18 cellular contexts compared by ENCODE assay signal in the genomic region with DNA sequence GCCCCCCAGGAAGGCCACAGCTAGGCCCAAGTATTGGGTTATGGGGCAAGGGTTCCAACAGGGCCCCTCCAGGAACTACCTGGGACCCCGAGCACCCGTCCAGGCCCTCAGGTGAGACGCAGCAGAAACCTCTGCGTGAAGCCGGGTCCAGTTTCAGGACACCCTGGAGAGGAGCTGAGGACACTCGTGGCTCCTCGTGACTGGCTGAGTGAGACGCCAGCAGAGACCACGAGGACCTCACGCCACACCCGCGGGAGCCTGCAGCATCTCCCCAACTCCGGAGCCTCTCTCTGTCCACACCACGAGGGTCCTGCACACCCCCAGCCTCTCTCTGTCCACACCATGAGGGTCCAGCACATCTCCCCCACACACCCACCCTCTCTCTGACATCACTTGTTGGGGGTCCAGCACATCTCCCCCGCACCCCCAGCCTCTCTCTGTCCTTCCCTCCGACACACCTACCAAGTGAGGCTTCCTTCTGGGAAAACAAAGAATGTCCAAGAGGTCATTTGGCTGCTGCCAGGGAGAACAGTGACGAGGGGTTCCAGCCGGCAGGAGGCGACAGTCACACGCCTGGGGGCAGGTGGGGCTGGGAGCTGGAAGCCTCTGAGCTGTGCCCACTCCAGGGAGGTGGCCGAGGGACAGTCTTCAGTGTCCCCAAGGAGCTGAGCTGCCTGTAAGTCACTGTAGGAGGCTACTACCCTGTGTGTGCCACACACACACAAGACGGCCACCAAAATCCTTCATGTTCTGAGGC. TPM values are rescaled to one million over a fixed set of nuclear protein-coding genes. Genes with fewer than 3 reads are reported as not detected.
A peak's percentile ranks its signal among the peaks of the same experiment; 100 is the strongest.
DNase-seq lines count a peak whose midpoint lies in the region; ATAC-seq and TF ChIP-seq lines count a peak whose summit lies in the region.
"Had no signal": no experiment of that assay in that cellular context is flagged by ENCODE, and none has a peak within 500 bp of the region (broad histone marks: within the 10 kb centered on the region; RNA-seq: fewer than 3 reads in every experiment).

No MANE protein-coding gene starts in this region.

- H4K8ac ChIP-seq in neuronal stem cell (ENCODE audit: low read depth, low read length), result no peak overlapping the region

- peak overlapping the region; percentile 51 for H3K9ac ChIP-seq in neuronal stem cell (ENCODE audit: low read depth, low read length, poor library complexity)
- H3K9ac ChIP-seq: BLaER1 had no signal

- H3K79me1 ChIP-seq in neuronal stem cell (ENCODE audit: low read depth, low read length), result peaks cover 2% of the 10 kb centered on the region

- H3K27ac ChIP-seq in neuronal stem cell (replicated peaks; ENCODE audit: low read length), result no peak overlapping the region
- H3K27ac ChIP-seq in upper lobe of right lung, result no peak overlapping the region
- H3K27ac ChIP-seq: BLaER1, PC-9, SJSA1 had no signal

- no peak overlapping the region for H2BK120ac ChIP-seq in neuronal stem cell (ENCODE audit: low read depth, low read length)

- H2BK15ac ChIP-seq in neuronal stem cell (ENCODE audit: low read length), result no peak overlapping the region

- H2BK5ac ChIP-seq in neuronal stem cell (ENCODE audit: low read length), result no peak overlapping the region

- H3K18ac ChIP-seq in neuronal stem cell (ENCODE audit: low read length), result peak overlapping the region; percentile 33

- DNase-seq in activated effector memory CD4-positive, alpha-beta T cell treated with anti-CD3 and anti-CD28 coated beads, Interleukin-2, amount 50 U/mL, for 16 hours, result peak; percentile 33
- DNase-seq in activated effector memory CD4-positive, alpha-beta T cell treated with Interleukin-2 at 50 U/mL for 16 hours, result no peak
- DNase-seq in ecto neural progenitor cell (ENCODE audit: low spot score), result peak; percentile 39
- DNase-seq in neuronal stem cell (ENCODE audit: low spot score), result no peak
- peak; percentile 48 for DNase-seq in upper lobe of right lung
- DNase-seq in NCI-H748 treated with DMSO at 0.1 percent for 48 hours (lab: John Stamatoyannopoulos, UW), result no peak
- no peak for DNase-seq in activated gamma-delta T cell treated with Interleukin-2 at 50 U/mL for 16 hours
- DNase-seq in stimulated activated CD4-positive, alpha-beta T cell treated with anti-CD3 and anti-CD28 coated beads, Interleukin-2, amount 100 ng/mL, for 24 hours, result no peak
- DNase-seq: 8988T, DMS 273 treated with DMSO at 0.1 percent for 48 hours, GF-D8, H7, NCI-H187 treated with DMSO at 0.1 percent for 48 hours, NCI-H345, NCI-H526 treated with DMSO at 0.1 percent for 48 hours, PC-9 had no signal

- intact Hi-C loops in upper lobe of right lung (cut with DNase I), result no loop called here

- no peak for TF ChIP-seq CTCF in upper lobe of right lung (IDR thresholded peaks at IDR 0.05)

- no peak overlapping the region for H4K91ac ChIP-seq in neuronal stem cell (ENCODE audit: low read depth, low read length, poor library complexity)

- H2AFZ ChIP-seq in neuronal stem cell (ENCODE audit: low read length), result no peak overlapping the region
- H2AFZ ChIP-seq: PC-9 had no signal

- no peak overlapping the region for H3K4me3 ChIP-seq in neuronal stem cell (ENCODE audit: low read length in 2 of 2)
- H3K4me3 ChIP-seq in upper lobe of right lung, result no peak overlapping the region
- H3K4me3 ChIP-seq: BLaER1, PC-9, SJSA1 had no signal

- H3K9me3 ChIP-seq in neuronal stem cell (replicated peaks in 1 of 2; ENCODE audit: control insufficient read depth in 2 of 2, insufficient read depth in 1 of 2, low read depth in 1 of 2, low read length in 2 of 2) (no peaks in the 10 kb centered on the region), upper lobe of right lung (no peaks in the 10 kb centered on the region)
- H3K9me3 ChIP-seq: BLaER1, SJSA1 had no signal

- H2BK12ac ChIP-seq in neuronal stem cell (ENCODE audit: low read length), result no peak overlapping the region

- H3K36me3 ChIP-seq in neuronal stem cell (replicated peaks in 1 of 2; ENCODE audit: control insufficient read depth in 2 of 2, insufficient read depth in 2 of 2, low read length in 2 of 2), result peaks cover 0 to 1% of the 10 kb centered on the region in 2 donors
- H3K36me3 ChIP-seq in upper lobe of right lung, result no peaks in the 10 kb centered on the region
- H3K36me3 ChIP-seq: BLaER1, SJSA1 had no signal

- H3K14ac ChIP-seq in neuronal stem cell (ENCODE audit: low read length), result no peak overlapping the region

- peaks cover 0 to 24% (median 3%) of the 10 kb centered on the region in 3 experiments for H3K27me3 ChIP-seq in neuronal stem cell (ENCODE audit: control insufficient read depth in 3 of 3, insufficient read depth in 3 of 3, low read depth in 1 of 3, low read length in 3 of 3)
- peaks cover 20% of the 10 kb centered on the region for H3K27me3 ChIP-seq in upper lobe of right lung
- H3K27me3 ChIP-seq: BLaER1, SJSA1 had no signal

- no peak overlapping the region for H3K4me2 ChIP-seq in neuronal stem cell (ENCODE audit: insufficient read depth, low read length, poor library complexity, severe bottlenecking)
- H3K4me2 ChIP-seq: PC-9 had no signal

- H3K4me1 ChIP-seq in neuronal stem cell (ENCODE audit: control insufficient read depth in 2 of 2, insufficient read depth in 1 of 2, low read depth in 1 of 2, low read length in 2 of 2), result peaks cover 0 to 2% of the 10 kb centered on the region in 2 donors
- H3K4me1 ChIP-seq in upper lobe of right lung, result no peaks in the 10 kb centered on the region
- H3K4me1 ChIP-seq: SJSA1 had no signal

- peak overlapping the region; percentile 47 for H2AK5ac ChIP-seq in neuronal stem cell (ENCODE audit: low read depth, low read length)

- no peak for ATAC-seq in upper lobe of right lung

- no CpG with 5 or more reads among the region's 22 CpGs for WGBS in neuronal stem cell (ENCODE audit: extremely low coverage in 2 of 2, insufficient read length in 2 of 2, insufficient replicate concordance in 1 of 2), 2 donors

- no peak overlapping the region for H3K23ac ChIP-seq in neuronal stem cell (ENCODE audit: low read depth, low read length, poor library complexity)

- H3K4ac ChIP-seq in neuronal stem cell (ENCODE audit: low read length), result no peak overlapping the region

RNA-seq across cellular contexts. Expression of a gene that starts 46.1 kb away (rescaled TPM):
- 26.3 TPM for polyA plus RNA-seq in neuronal stem cell (2013, experiment 1 of 2)
- 26.5 TPM for polyA plus RNA-seq in neuronal stem cell (2013, experiment 2 of 2)
- total RNA-seq in upper lobe of right lung, result 28.3 TPM

Comparison
In these comparisons a context has a peak if more than half of its experiments do, and no peak if none do; other contexts are left out.
1. DNase-seq: peak in activated effector memory CD4-positive, alpha-beta T cell treated with anti-CD3 and anti-CD28 coated beads, Interleukin-2, amount 50 U/mL, for 16 hours (single experiment), ecto neural progenitor cell (single experiment) and upper lobe of right lung (single experiment); none in activated effector memory CD4-positive, alpha-beta T cell treated with Interleukin-2 at 50 U/mL for 16 hours (single experiment), neuronal stem cell (single experiment), NCI-H748 treated with DMSO at 0.1 percent for 48 hours (single experiment), activated gamma-delta T cell treated with Interleukin-2 at 50 U/mL for 16 hours (single experiment) and stimulated activated CD4-positive, alpha-beta T cell treated with anti-CD3 and anti-CD28 coated beads, Interleukin-2, amount 100 ng/mL, for 24 hours (0 of 2).